In the genomic region with DNA sequence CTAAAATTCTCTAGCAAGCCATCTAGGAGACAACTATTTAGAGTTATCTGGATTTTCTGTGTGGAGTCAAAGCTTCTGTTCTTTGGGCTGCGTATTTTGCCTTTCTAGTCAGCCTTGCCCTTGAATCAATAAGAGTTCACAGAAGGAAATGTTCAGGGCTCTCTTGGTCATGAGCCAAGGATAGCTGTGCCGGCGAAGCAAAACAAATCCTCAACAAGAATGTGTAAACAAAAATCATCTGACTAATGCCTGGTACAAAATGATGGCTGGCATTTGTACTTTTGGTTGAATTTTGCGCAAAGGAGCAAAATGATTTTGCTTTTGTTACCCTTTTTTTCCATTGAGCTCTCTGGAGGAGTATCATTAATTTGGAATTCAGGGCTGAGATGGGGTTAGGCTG, we compare ENCODE assay signal across 1 cellular context.
TF ChIP-seq lines count a peak whose summit lies in the region.

No MANE protein-coding gene starts in this region.

TF ChIP-seq in IMR-90, 13 proteins besides CTCF, POLR2A, EP300 and RAD21 (continued from another document):
- TF ChIP-seq, protein P1, sequence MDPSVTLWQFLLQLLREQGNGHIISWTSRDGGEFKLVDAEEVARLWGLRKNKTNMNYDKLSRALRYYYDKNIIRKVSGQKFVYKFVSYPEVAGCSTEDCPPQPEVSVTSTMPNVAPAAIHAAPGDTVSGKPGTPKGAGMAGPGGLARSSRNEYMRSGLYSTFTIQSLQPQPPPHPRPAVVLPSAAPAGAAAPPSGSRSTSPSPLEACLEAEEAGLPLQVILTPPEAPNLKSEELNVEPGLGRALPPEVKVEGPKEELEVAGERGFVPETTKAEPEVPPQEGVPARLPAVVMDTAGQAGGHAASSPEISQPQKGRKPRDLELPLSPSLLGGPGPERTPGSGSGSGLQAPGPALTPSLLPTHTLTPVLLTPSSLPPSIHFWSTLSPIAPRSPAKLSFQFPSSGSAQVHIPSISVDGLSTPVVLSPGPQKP (IDR thresholded peaks at IDR 0.05; ENCODE audit: borderline replicate concordance, low read depth, low read length) = no peak
- no peak for TF ChIP-seq BHLHE40 (IDR thresholded peaks at IDR 0.05; ENCODE audit: low read depth, low read length)
- TF ChIP-seq SMC3 (IDR thresholded peaks at IDR 0.05; ENCODE audit: low read depth, low read length) = no peak
- TF ChIP-seq MXI1 (IDR thresholded peaks at IDR 0.05; ENCODE audit: borderline replicate concordance, low read depth, low read length) = no peak
TF ChIP-seq in IMR-90: peak in this region for 0.
